ENCODE assay signal across 24 cellular contexts in the genomic region with DNA sequence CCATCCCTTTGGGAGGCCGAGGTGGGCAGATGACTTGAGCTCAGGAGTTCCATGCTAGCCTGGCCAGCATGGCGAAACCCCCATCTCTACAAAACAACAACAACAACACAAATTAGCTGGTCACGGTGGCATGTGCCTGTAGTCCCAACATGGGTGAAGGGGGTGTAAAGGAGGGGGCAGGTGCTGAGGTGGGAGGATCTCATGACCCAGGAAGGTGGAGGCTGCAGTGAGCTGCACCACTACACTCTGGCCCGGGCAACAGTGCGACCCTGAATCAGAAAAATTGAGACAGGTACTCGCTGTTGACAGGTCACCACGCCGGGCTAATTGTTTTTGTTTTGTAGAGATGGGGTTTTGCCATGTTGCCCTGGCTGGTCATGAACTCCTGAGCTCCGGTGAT. TPM values are rescaled to one million over a fixed set of nuclear protein-coding genes. Genes with fewer than 3 reads are reported as not detected.
DNase-seq lines count a peak whose midpoint lies in the region; ATAC-seq, FAIRE-seq and TF ChIP-seq lines count a peak whose summit lies in the region.
"Had no signal": no experiment of that assay in that cellular context is flagged by ENCODE, and none has a peak within 500 bp of the region (broad histone marks: within the 10 kb centered on the region; RNA-seq: fewer than 3 reads in every experiment).

No MANE protein-coding gene starts in this region.

- H3K27me3 ChIP-seq in astrocyte (ENCODE audit: insufficient read depth, low read length) = no peaks in the 10 kb centered on the region
- no peaks in the 10 kb centered on the region for H3K27me3 ChIP-seq in naive thymus-derived CD4-positive, alpha-beta T cell (ENCODE audit: control insufficient read depth in 2 of 2, insufficient read depth in 2 of 2, low read length in 2 of 2)

- ATAC-seq in natural killer cell (no peak), HG02885 (IDR thresholded peaks at IDR 0.05; ENCODE audit: poor library complexity, unreplicated experiment) (no peak)
- ATAC-seq in natural killer cell treated with Interleukin-12 subunit alpha and Interleukin-12 subunit beta and Interleukin-15 and Interleukin-18, amount 100 ng/mL, for 72 hours = no peak
- no peak for ATAC-seq in naive thymus-derived CD4-positive, alpha-beta T cell
- ATAC-seq: activated naive CD4-positive, alpha-beta T cell treated with anti-CD3 and anti-CD28 coated beads, Interleukin-2, amount 50 U/mL, for 72 hours; PC-3; sciatic nerve had no signal

- H3K36me3 Mint-ChIP-seq in natural killer cell (no peaks in the 10 kb centered on the region), astrocyte (ENCODE audit: low read depth, unreplicated experiment) (peaks cover 5% of the 10 kb centered on the region)
- no peaks in the 10 kb centered on the region for H3K36me3 Mint-ChIP-seq in natural killer cell treated with Interleukin-12 subunit alpha and Interleukin-12 subunit beta and Interleukin-15 and Interleukin-18, amount 100 ng/mL, for 72 hours
- peaks cover 0 to 25% (median 9%) of the 10 kb centered on the region in 5 donors for H3K36me3 Mint-ChIP-seq in naive thymus-derived CD4-positive, alpha-beta T cell

- intact Hi-C loops in natural killer cell (cut with micrococcal nuclease) = no loop called here
- intact Hi-C loops in naive thymus-derived CD4-positive, alpha-beta T cell (cut with micrococcal nuclease) = no loop called here

- peaks cover 89% of the 10 kb centered on the region for H3K79me2 ChIP-seq in astrocyte (ENCODE audit: insufficient read depth, low read length)

- TF ChIP-seq CTCF in natural killer cell (IDR thresholded peaks at IDR 0.05) = no peak
- TF ChIP-seq CTCF in astrocyte (IDR thresholded peaks at IDR 0.05; ENCODE audit: insufficient read depth, low read depth, low read length) = no peak

- H3K9me3 ChIP-seq in astrocyte (ENCODE audit: insufficient read depth, low read depth, low read length) = no peaks in the 10 kb centered on the region
- no peaks in the 10 kb centered on the region for H3K9me3 ChIP-seq in naive thymus-derived CD4-positive, alpha-beta T cell (ENCODE audit: control insufficient read depth in 2 of 3, low read length in 3 of 3)

- no peak overlapping the region for H3K27ac ChIP-seq in astrocyte (ENCODE audit: low read depth, low read length)
- no peak overlapping the region for H3K27ac ChIP-seq in naive thymus-derived CD4-positive, alpha-beta T cell (ENCODE audit: low read depth, low read length)
- H3K27ac ChIP-seq: C4-2B, parathyroid adenoma had no signal

- H3K27ac Mint-ChIP-seq in natural killer cell (peak overlapping the region; percentile 65 to 70), astrocyte (ENCODE audit: unreplicated experiment) (peak overlapping the region; percentile 34)
- H3K27ac Mint-ChIP-seq in natural killer cell treated with Interleukin-12 subunit alpha and Interleukin-12 subunit beta and Interleukin-15 and Interleukin-18, amount 100 ng/mL, for 72 hours = peak overlapping the region in 1 of 2 donors; percentile 69
- peak overlapping the region in 1 of 9 donors; percentile 45 for H3K27ac Mint-ChIP-seq in naive thymus-derived CD4-positive, alpha-beta T cell
- H3K27ac Mint-ChIP-seq: activated T-helper 1 cell treated with anti-CD3 and anti-CD28 coated beads, Interleukin-12 subunit alpha, Interleukin-12 subunit beta, Interleukin-2, Interleukin-4 antibody, amounts not matched to agents 30 ng/mL and 10 ng/mL and 1 ng/mL, durations not matched to agents 14 hours and 24 hours and 36 hours had no signal

- H3K4me1 Mint-ChIP-seq in natural killer cell (peaks cover 48 to 61% of the 10 kb centered on the region in 2 donors), astrocyte (ENCODE audit: low read depth, unreplicated experiment) (peaks cover 27% of the 10 kb centered on the region)
- H3K4me1 Mint-ChIP-seq in natural killer cell treated with Interleukin-12 subunit alpha and Interleukin-12 subunit beta and Interleukin-15 and Interleukin-18, amount 100 ng/mL, for 72 hours (ENCODE audit: low read depth in 2 of 2) = peaks cover 37 to 46% of the 10 kb centered on the region in 2 donors
- H3K4me1 Mint-ChIP-seq in naive thymus-derived CD4-positive, alpha-beta T cell = peaks cover 42 to 84% (median 74%) of the 10 kb centered on the region in 7 donors

- peaks cover 13% of the 10 kb centered on the region for H3K4me1 ChIP-seq in astrocyte (ENCODE audit: insufficient read depth, low read length)
- H3K4me1 ChIP-seq in naive thymus-derived CD4-positive, alpha-beta T cell (ENCODE audit: control insufficient read depth in 2 of 2, insufficient read depth in 2 of 2, low read length in 2 of 2) = peaks cover 26 to 40% of the 10 kb centered on the region in 2 donors

- no peak overlapping the region for H3K4me3 Mint-ChIP-seq in natural killer cell
- no peak overlapping the region for H3K4me3 Mint-ChIP-seq in natural killer cell treated with Interleukin-12 subunit alpha and Interleukin-12 subunit beta and Interleukin-15 and Interleukin-18, amount 100 ng/mL, for 72 hours
- no peak overlapping the region for H3K4me3 Mint-ChIP-seq in astrocyte (ENCODE audit: unreplicated experiment)
- H3K4me3 Mint-ChIP-seq in naive thymus-derived CD4-positive, alpha-beta T cell = peak overlapping the region in 6 of 10 donors; percentile 21 to 92 (median 55)
- H3K4me3 Mint-ChIP-seq: activated T-helper 1 cell treated with anti-CD3 and anti-CD28 coated beads, Interleukin-12 subunit alpha, Interleukin-12 subunit beta, Interleukin-2, Interleukin-4 antibody, amounts not matched to agents 30 ng/mL and 10 ng/mL and 1 ng/mL, durations not matched to agents 14 hours and 24 hours and 36 hours had no signal

- H3K4me2 ChIP-seq in astrocyte (ENCODE audit: low read length) = no peak overlapping the region

- no peak for FAIRE-seq in astrocyte (lab: Jason Lieb, UNC)
- FAIRE-seq: G401.6, TTC549 had no signal

- H4K20me1 ChIP-seq in astrocyte (ENCODE audit: insufficient read depth, low read length) = peaks cover 83% of the 10 kb centered on the region

- POLR2A ChIA-PET in naive thymus-derived CD4-positive, alpha-beta T cell (lab: Charles Lee) = interaction anchor here (0.6 kb wide), 1 partner anchor 50 kb away, joined by 3 read pairs; no protein-coding TSS in a partner anchor

- no peak overlapping the region for H3K4me3 ChIP-seq in astrocyte (ENCODE audit: insufficient read depth, low read depth, low read length)
- H3K4me3 ChIP-seq in naive thymus-derived CD4-positive, alpha-beta T cell (ENCODE audit: low read length) = no peak overlapping the region

- no peaks in the 10 kb centered on the region for H3K9me3 Mint-ChIP-seq in natural killer cell
- H3K9me3 Mint-ChIP-seq in natural killer cell treated with Interleukin-12 subunit alpha and Interleukin-12 subunit beta and Interleukin-15 and Interleukin-18, amount 100 ng/mL, for 72 hours = no peaks in the 10 kb centered on the region
- no peaks in the 10 kb centered on the region for H3K9me3 Mint-ChIP-seq in astrocyte (ENCODE audit: unreplicated experiment)
- H3K9me3 Mint-ChIP-seq in naive thymus-derived CD4-positive, alpha-beta T cell = peaks cover 0 to 2% (median 0%) of the 10 kb centered on the region in 11 donors
- H3K9me3 Mint-ChIP-seq: activated naive CD4-positive, alpha-beta T cell treated with anti-CD3 and anti-CD28 coated beads, Interleukin-2, amount 50 U/mL, for 72 hours; activated T-helper 1 cell treated with anti-CD3 and anti-CD28 coated beads, Interleukin-12 subunit alpha, Interleukin-12 subunit beta, Interleukin-2, Interleukin-4 antibody, amounts not matched to agents 30 ng/mL and 10 ng/mL and 1 ng/mL, durations not matched to agents 14 hours and 24 hours and 36 hours had no signal

- DNase-seq in natural killer cell (no peak), astrocyte (ENCODE audit: low read depth) (no peak), NCI-H1436 (lab: John Stamatoyannopoulos, UW) (no peak), medulla oblongata (ENCODE audit: extremely low spot score) (no peak)
- DNase-seq in natural killer cell treated with Interleukin-12 subunit alpha and Interleukin-12 subunit beta and Interleukin-15 and Interleukin-18, amount 100 ng/mL, for 72 hours (ENCODE audit: low spot score) = no peak
- DNase-seq in naive thymus-derived CD4-positive, alpha-beta T cell = no peak
- DNase-seq in stimulated activated CD4-positive, alpha-beta T cell treated with anti-CD3 and anti-CD28 coated beads, Interleukin-12 subunit alpha, Interleukin-12 subunit beta, amount 100 ng/mL, for 4 hours = no peak
- DNase-seq: activated CD4-positive, alpha-beta T cell treated with anti-CD3 and anti-CD28 coated beads for 1 hour; DMS 273 treated with DMSO at 0.1 percent for 48 hours; Karpas-422; mammary epithelial cell; NCI-H1048; NCI-H1930; NCI-H345; PC-3; Right ventricle myocardium superior had no signal

- no peak overlapping the region for H2AFZ ChIP-seq in astrocyte (ENCODE audit: low read depth, low read length)
- H2AFZ ChIP-seq: parathyroid adenoma had no signal

- no peaks in the 10 kb centered on the region for H3K36me3 ChIP-seq in astrocyte (ENCODE audit: insufficient read depth, low read length)
- peaks cover 0 to 5% (median 4%) of the 10 kb centered on the region in 3 experiments for H3K36me3 ChIP-seq in naive thymus-derived CD4-positive, alpha-beta T cell (ENCODE audit: control insufficient read depth in 2 of 3, insufficient read depth in 3 of 3, low read length in 3 of 3)

- H3K27me3 Mint-ChIP-seq in natural killer cell (ENCODE audit: low read depth in 2 of 2) = no peaks in the 10 kb centered on the region
- no peaks in the 10 kb centered on the region for H3K27me3 Mint-ChIP-seq in natural killer cell treated with Interleukin-12 subunit alpha and Interleukin-12 subunit beta and Interleukin-15 and Interleukin-18, amount 100 ng/mL, for 72 hours
- no peaks in the 10 kb centered on the region for H3K27me3 Mint-ChIP-seq in astrocyte (ENCODE audit: low read depth, unreplicated experiment)
- H3K27me3 Mint-ChIP-seq in naive thymus-derived CD4-positive, alpha-beta T cell = no peaks in the 10 kb centered on the region

- no peak overlapping the region for H3K9ac ChIP-seq in astrocyte (ENCODE audit: low read length)
- H3K9ac ChIP-seq: parathyroid adenoma had no signal

- CTCF ChIA-PET in naive thymus-derived CD4-positive, alpha-beta T cell (lab: Charles Lee) = no interaction called here

RNA-seq across cellular contexts. Expression of a gene that starts 4.2 kb away (rescaled TPM):
- total RNA-seq in natural killer cell (10 to 100 TPM; 60.0 to 74.3 (median 68.2) TPM), astrocyte (36.0 and 36.2 TPM in 2 replicates)
- 10 to 100 TPM; 39.3 to 43.4 TPM for total RNA-seq in natural killer cell treated with Interleukin-12 subunit alpha and Interleukin-12 subunit beta and Interleukin-15 and Interleukin-18, amount 100 ng/mL, for 72 hours
- 10 to 100 TPM; 41.1 to 69.2 (median 54.9) TPM for total RNA-seq in naive thymus-derived CD4-positive, alpha-beta T cell
- 10 to 100 TPM; 12.4 to 23.1 TPM for polyA plus RNA-seq in naive thymus-derived CD4-positive, alpha-beta T cell

Comparison
In these comparisons a context has a peak if more than half of its experiments do, and no peak if none do; other contexts are left out.
1. H3K4me3 Mint-ChIP-seq: peak in naive thymus-derived CD4-positive, alpha-beta T cell (6 of 10); none in natural killer cell (single experiment), natural killer cell treated with Interleukin-12 subunit alpha and Interleukin-12 subunit beta and Interleukin-15 and Interleukin-18, amount 100 ng/mL, for 72 hours (single experiment) and astrocyte (single experiment).